ENCODE assay signal across 8 cellular contexts in genomic region chr3:138833908-138834358, GRCh38. TPM values are rescaled to one million over a fixed set of nuclear protein-coding genes. Genes with fewer than 3 reads are reported as not detected.
DNase-seq lines count a peak whose midpoint lies in the region; ATAC-seq and TF ChIP-seq lines count a peak whose summit lies in the region.

No MANE protein-coding gene starts in this region.

- H2AFZ ChIP-seq in PC-9: peak overlapping the region; percentile 79

- H3K27ac ChIP-seq in PC-9 (peak overlapping the region; percentile 92), liver (ENCODE audit: low read depth in 1 of 2, low read length in 2 of 2) (peak overlapping the region; percentile 93 to 95), subcutaneous abdominal adipose tissue (ENCODE audit: low read depth, low read length) (peak overlapping the region; percentile 85)

- H3K36me3 ChIP-seq in PC-9 (ENCODE audit: low read depth) (no peaks in the 10 kb centered on the region; the same call in 1 of the 2 replicates), liver (ENCODE audit: control insufficient read depth in 4 of 4, insufficient read depth in 3 of 4, low read depth in 1 of 4, low read length in 3 of 4) (no peaks in the 10 kb centered on the region), subcutaneous abdominal adipose tissue (ENCODE audit: control insufficient read depth in 5 of 5, insufficient read depth in 5 of 5, low read length in 5 of 5) (no peaks in the 10 kb centered on the region)

- H3K27ac Mint-ChIP-seq in central memory CD8-positive, alpha-beta T cell (ENCODE audit: low read depth): peak overlapping the region; percentile 80

- H3K4me1 Mint-ChIP-seq in central memory CD8-positive, alpha-beta T cell: peaks cover 32% of the 10 kb centered on the region

- WGBS in liver: under 1% methylated on average over 19 of the region's 19 CpGs

- TF ChIP-seq CTCF in PC-9 (conservative IDR thresholded peaks at IDR 0.05) (no peak), liver (IDR thresholded peaks at IDR 0.05; ENCODE audit: low read depth, low read length, missing input control) (peak; percentile 8)

- peak in 1 of 2 donors; percentile 19 for TF ChIP-seq RAD21 in liver (IDR thresholded peaks at IDR 0.05)

- peak overlapping the region; percentile 63 for H3K4me3 ChIP-seq in PC-9
- peak overlapping the region; percentile 63 to 93 (median 68) for H3K4me3 ChIP-seq in liver (ENCODE audit: low read depth in 1 of 3, low read length in 3 of 3)
- peak overlapping the region; percentile 86 to 94 (median 91) for H3K4me3 ChIP-seq in subcutaneous abdominal adipose tissue (ENCODE audit: low read depth in 1 of 5, low read length in 5 of 5)

- peak overlapping the region; percentile 1 to 77 for H3K9ac ChIP-seq in liver (ENCODE audit: low read depth in 1 of 2, low read length in 2 of 2)
- peak overlapping the region; percentile 69 to 92 (median 76) for H3K9ac ChIP-seq in subcutaneous abdominal adipose tissue (ENCODE audit: low read length in 5 of 5)

- POLR2A ChIA-PET in PC-9 (lab: Charles Lee; ENCODE audit: unreplicated experiment): no interaction called here

- H3K9me2 ChIP-seq in PC-9 (ENCODE audit: insufficient read depth): no peaks in the 10 kb centered on the region

- H3K36me3 Mint-ChIP-seq in central memory CD8-positive, alpha-beta T cell (ENCODE audit: insufficient read depth): peaks cover 23% of the 10 kb centered on the region

- intact Hi-C loops in PC-9 (cut with micrococcal nuclease; ENCODE audit: unreplicated experiment): loop anchor here (1.0 to 10.0 kb wide), 2 partner anchors 81 to 239 kb away; partner anchors contain the start of gene CEP70

- H4K20me1 ChIP-seq in PC-9 (ENCODE audit: insufficient read depth): no peaks in the 10 kb centered on the region

- peaks cover 22% of the 10 kb centered on the region; the same call in 1 of the 2 replicates for H3F3A ChIP-seq in PC-9 (ENCODE audit: insufficient read depth, low read depth)

- no peaks in the 10 kb centered on the region for H3K27me3 ChIP-seq in PC-9 (ENCODE audit: insufficient read depth, low read depth)
- no peaks in the 10 kb centered on the region for H3K27me3 ChIP-seq in liver (ENCODE audit: control insufficient read depth in 4 of 4, insufficient read depth in 4 of 4, low read length in 3 of 4)
- H3K27me3 ChIP-seq in subcutaneous abdominal adipose tissue (ENCODE audit: control insufficient read depth in 5 of 5, insufficient read depth in 4 of 5, low read length in 5 of 5): no peaks in the 10 kb centered on the region

- peak overlapping the region; percentile 88 for H3K4me2 ChIP-seq in PC-9

- no TSS peak for BruUV-seq in PC-9 (replicated peaks; lab: Mats Ljungman, UMichigan)

- H3K4me3 Mint-ChIP-seq in central memory CD8-positive, alpha-beta T cell: peak overlapping the region; percentile 93

- no peaks in the 10 kb centered on the region for H3K9me3 Mint-ChIP-seq in central memory CD8-positive, alpha-beta T cell

- CTCF ChIA-PET in PC-9 (lab: Charles Lee): interaction anchor here (0.5 kb wide), 2 partner anchors 27 to 81 kb away, joined by 3 to 4 read pairs; no protein-coding TSS in a partner anchor

- H3K4me1 ChIP-seq in PC-9 (replicated peaks; ENCODE audit: insufficient read depth): peaks cover 16% of the 10 kb centered on the region
- peaks cover 0 to 13% (median 7%) of the 10 kb centered on the region in 4 donors for H3K4me1 ChIP-seq in liver (ENCODE audit: control insufficient read depth in 4 of 4, insufficient read depth in 4 of 4, low read length in 3 of 4)
- H3K4me1 ChIP-seq in subcutaneous abdominal adipose tissue (ENCODE audit: control insufficient read depth in 5 of 5, insufficient read depth in 5 of 5, low read length in 5 of 5): peaks cover 0 to 22% (median 19%) of the 10 kb centered on the region in 5 donors

- DNase-seq in NCI-H2029 treated with DMSO at 0.1 percent for 48 hours (lab: John Stamatoyannopoulos, UW) (peak; percentile 69), NCI-H2029 (lab: John Stamatoyannopoulos, UW) (no peak), PC-9 (peak in 1 of 2 experiments; percentile 36)
- peak in 1 of 2 donors; percentile 15 for DNase-seq in central memory CD8-positive, alpha-beta T cell (ENCODE audit: low spot score in 2 of 2)

- no peaks in the 10 kb centered on the region for H3K27me3 Mint-ChIP-seq in central memory CD8-positive, alpha-beta T cell

- ATAC-seq in HG02642 (IDR thresholded peaks at IDR 0.05; ENCODE audit: poor library complexity, unreplicated experiment): peak; percentile 1
- peak; percentile 8 for ATAC-seq in central memory CD8-positive, alpha-beta T cell (replicated peaks; ENCODE audit: extremely low read depth, poor library complexity, severe bottlenecking)
- ATAC-seq in GM21360 (IDR thresholded peaks at IDR 0.05; ENCODE audit: unreplicated experiment): no peak

- H3K79me2 ChIP-seq in PC-9 (ENCODE audit: low read depth): peaks cover 53% of the 10 kb centered on the region

- H3K9me3 ChIP-seq in PC-9 (ENCODE audit: insufficient read depth, low read depth) (no peaks in the 10 kb centered on the region), liver (ENCODE audit: control insufficient read depth in 4 of 4, low read length in 3 of 4) (no peaks in the 10 kb centered on the region), subcutaneous abdominal adipose tissue (ENCODE audit: control insufficient read depth in 5 of 5, low read length in 5 of 5) (no peaks in the 10 kb centered on the region)

TF ChIP-seq in liver, 16 proteins besides CTCF, POLR2A, EP300 and RAD21:
- peak in 1 of 2 donors; percentile 12 for TF ChIP-seq HNF4A (conservative IDR thresholded peaks at IDR 0.05)
- TF ChIP-seq HNF4G (IDR thresholded peaks at IDR 0.05): no peak
- TF ChIP-seq GABPA (IDR thresholded peaks at IDR 0.05 in 1 of 2, conservative IDR thresholded peaks at IDR 0.05 in 1 of 2): no peak
- TF ChIP-seq, protein P1, sequence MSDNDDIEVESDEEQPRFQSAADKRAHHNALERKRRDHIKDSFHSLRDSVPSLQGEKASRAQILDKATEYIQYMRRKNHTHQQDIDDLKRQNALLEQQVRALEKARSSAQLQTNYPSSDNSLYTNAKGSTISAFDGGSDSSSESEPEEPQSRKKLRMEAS (IDR thresholded peaks at IDR 0.05): no peak
- TF ChIP-seq JUND (IDR thresholded peaks at IDR 0.05): peak in 1 of 2 donors; percentile 7

RNA-seq across cellular contexts. Expression of gene PIK3CB, which starts 0.8 kb away (rescaled TPM):
- 41.9 and 47.8 TPM in 2 replicates for total RNA-seq in PC-9 (2021)
- 10 to 100 TPM; 13.4 to 15.9 TPM for total RNA-seq in liver
- polyA plus RNA-seq in liver: 1 to 10 TPM; 4.7 to 8.8 TPM
